19 cellular contexts compared by ENCODE assay signal in genomic region chr7:24701899-24702235, GRCh38.
"Had no signal": no experiment of that assay in that cellular context is flagged by ENCODE, and none has a peak within 500 bp of the region (broad histone marks: within the 10 kb centered on the region; RNA-seq: fewer than 3 reads in every experiment).

No MANE protein-coding gene starts in this region.

- H3K27me3 ChIP-seq: heart left ventricle, suprapubic skin had no signal

- H3K27ac ChIP-seq: epithelial cell of prostate, heart left ventricle, suprapubic skin had no signal

- DNase-seq: activated B cell treated with CpG ODN at 0.5 μM for 24 hours; activated CD4-positive, alpha-beta T cell treated with anti-CD3 and anti-CD28 coated beads for 48 hours; activated CD8-positive, alpha-beta memory T cell treated with anti-CD3 and anti-CD28 coated beads, Interleukin-2, amount 50 U/mL, for 48 hours; activated CD8-positive, alpha-beta T cell treated with anti-CD3 and anti-CD28 coated beads for 36 hours; activated gamma-delta T cell; activated T-cell treated with anti-CD3 and anti-CD28 coated beads, Interleukin-2, amount 50 U/mL, for 72 hours; effector memory CD8-positive, alpha-beta T cell; heart left ventricle; left cardiac atrium; stimulated activated CD4-positive, alpha-beta T cell treated with anti-CD3 and anti-CD28 coated beads, Interleukin-4, amount 100 ng/mL, for 4 hours; stimulated activated CD8-positive, alpha-beta memory T cell treated with anti-CD3 and anti-CD28 coated beads, Interleukin-4, amount 100 ng/mL, for 48 hours; stimulated activated naive CD4-positive, alpha-beta T cell treated with Interleukin-2 at 50 U/mL for 16 hours had no signal

- H3K4me2 ChIP-seq: smooth muscle cell had no signal

- H3K4me3 ChIP-seq: heart left ventricle, lung, smooth muscle cell, suprapubic skin had no signal

- H3K27me3 Mint-ChIP-seq: activated B cell treated with CpG ODN at 0.5 μM for 24 hours; activated CD8-positive, alpha-beta T cell treated with anti-CD3 and anti-CD28 coated beads for 36 hours; activated naive CD8-positive, alpha-beta T cell; effector memory CD8-positive, alpha-beta T cell; type B pancreatic cell had no signal

- H3K27ac Mint-ChIP-seq: activated B cell treated with CpG ODN at 0.5 μM for 24 hours; activated CD8-positive, alpha-beta T cell treated with anti-CD3 and anti-CD28 coated beads for 36 hours; activated naive CD8-positive, alpha-beta T cell; activated T-cell treated with anti-CD3 and anti-CD28 coated beads, Interleukin-2, amount 50 U/mL, for 72 hours; effector memory CD8-positive, alpha-beta T cell; T-helper 1 cell treated with Interleukin-12 subunit alpha and Interleukin-12 subunit beta and Interleukin-4 antibody, amounts not matched to agents 30 μg/mL and 1 μg/mL, for 36 hours; type B pancreatic cell had no signal

- H3K36me3 ChIP-seq: heart left ventricle, suprapubic skin had no signal

- H3K9me3 ChIP-seq: heart left ventricle, suprapubic skin had no signal

- H3K9me3 Mint-ChIP-seq: activated B cell treated with CpG ODN at 0.5 μM for 24 hours; activated CD8-positive, alpha-beta T cell treated with anti-CD3 and anti-CD28 coated beads for 36 hours; activated T-cell treated with anti-CD3 and anti-CD28 coated beads, Interleukin-2, amount 50 U/mL, for 72 hours; effector memory CD8-positive, alpha-beta T cell; T-helper 1 cell treated with Interleukin-12 subunit alpha and Interleukin-12 subunit beta and Interleukin-4 antibody, amounts not matched to agents 30 μg/mL and 1 μg/mL, for 36 hours; type B pancreatic cell had no signal

- H3K4me3 Mint-ChIP-seq: activated B cell treated with CpG ODN at 0.5 μM for 24 hours; activated CD8-positive, alpha-beta T cell treated with anti-CD3 and anti-CD28 coated beads for 36 hours; activated naive CD8-positive, alpha-beta T cell; activated T-cell treated with anti-CD3 and anti-CD28 coated beads, Interleukin-2, amount 50 U/mL, for 72 hours; effector memory CD8-positive, alpha-beta T cell; T-helper 1 cell treated with Interleukin-12 subunit alpha and Interleukin-12 subunit beta and Interleukin-4 antibody, amounts not matched to agents 30 μg/mL and 1 μg/mL, for 36 hours; type B pancreatic cell had no signal

- ATAC-seq: activated CD8-positive, alpha-beta T cell treated with anti-CD3 and anti-CD28 coated beads for 36 hours; activated T-cell treated with anti-CD3 and anti-CD28 coated beads, Interleukin-2, amount 50 U/mL, for 72 hours; effector memory CD8-positive, alpha-beta T cell had no signal

- H3K4me1 ChIP-seq: suprapubic skin had no signal
